In the genomic region with DNA sequence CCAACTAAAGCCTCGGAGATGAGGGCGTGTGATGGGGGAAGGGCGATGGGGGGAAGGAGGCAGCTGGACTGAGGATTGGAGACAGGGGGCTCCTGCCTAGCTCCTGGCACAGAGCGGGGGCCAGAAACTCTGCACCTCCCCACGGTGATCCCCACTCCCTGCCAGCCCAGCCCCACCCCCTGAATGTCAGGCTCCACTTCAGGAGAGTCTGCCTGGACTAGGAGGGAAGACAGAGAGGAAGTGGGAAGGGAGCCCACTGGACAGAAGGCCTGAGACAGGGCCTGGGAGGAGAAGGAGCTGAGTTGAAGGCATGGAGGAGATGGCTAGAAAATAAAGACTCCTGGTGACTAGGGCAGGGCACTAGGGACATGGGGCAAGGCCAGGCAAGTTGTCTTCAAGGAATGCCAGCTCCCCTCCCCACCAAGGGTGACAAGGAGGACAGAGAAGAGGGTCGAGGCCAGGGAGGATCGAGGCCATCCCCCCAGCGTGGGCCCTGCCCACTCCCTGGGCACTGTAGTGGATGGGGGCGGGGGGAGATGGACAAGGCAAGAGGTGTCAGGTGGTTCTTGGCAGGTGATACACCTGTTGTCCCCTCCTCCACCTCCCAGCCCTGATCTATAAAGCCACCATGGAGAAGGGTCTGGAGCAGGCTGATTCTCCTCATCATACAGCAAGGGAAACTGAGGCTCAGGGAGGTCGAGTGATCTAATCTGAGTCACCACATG, we compare ENCODE assay signal across 1 cellular context.
TF ChIP-seq lines count a peak whose summit lies in the region.

No MANE protein-coding gene starts in this region.

TF ChIP-seq in H1, 55 proteins besides CTCF, POLR2A, EP300 and RAD21:
- TF ChIP-seq SIN3A (conservative IDR thresholded peaks at IDR 0.05 in 1 of 2, IDR thresholded peaks at IDR 0.05 in 1 of 2; ENCODE audit: low read depth in 1 of 2, low read length in 2 of 2), result no peak
- TF ChIP-seq KDM1A (IDR thresholded peaks at IDR 0.05; ENCODE audit: borderline replicate concordance, low read length), result no peak
- no peak for TF ChIP-seq CBX5 (IDR thresholded peaks at IDR 0.05; ENCODE audit: low read depth, low read length)
- TF ChIP-seq JUN (IDR thresholded peaks at IDR 0.05; ENCODE audit: low read depth, low read length), result no peak
- no peak for TF ChIP-seq CBX8 (IDR thresholded peaks at IDR 0.05; ENCODE audit: borderline replicate concordance, low read depth, low read length)
- TF ChIP-seq, protein P1, sequence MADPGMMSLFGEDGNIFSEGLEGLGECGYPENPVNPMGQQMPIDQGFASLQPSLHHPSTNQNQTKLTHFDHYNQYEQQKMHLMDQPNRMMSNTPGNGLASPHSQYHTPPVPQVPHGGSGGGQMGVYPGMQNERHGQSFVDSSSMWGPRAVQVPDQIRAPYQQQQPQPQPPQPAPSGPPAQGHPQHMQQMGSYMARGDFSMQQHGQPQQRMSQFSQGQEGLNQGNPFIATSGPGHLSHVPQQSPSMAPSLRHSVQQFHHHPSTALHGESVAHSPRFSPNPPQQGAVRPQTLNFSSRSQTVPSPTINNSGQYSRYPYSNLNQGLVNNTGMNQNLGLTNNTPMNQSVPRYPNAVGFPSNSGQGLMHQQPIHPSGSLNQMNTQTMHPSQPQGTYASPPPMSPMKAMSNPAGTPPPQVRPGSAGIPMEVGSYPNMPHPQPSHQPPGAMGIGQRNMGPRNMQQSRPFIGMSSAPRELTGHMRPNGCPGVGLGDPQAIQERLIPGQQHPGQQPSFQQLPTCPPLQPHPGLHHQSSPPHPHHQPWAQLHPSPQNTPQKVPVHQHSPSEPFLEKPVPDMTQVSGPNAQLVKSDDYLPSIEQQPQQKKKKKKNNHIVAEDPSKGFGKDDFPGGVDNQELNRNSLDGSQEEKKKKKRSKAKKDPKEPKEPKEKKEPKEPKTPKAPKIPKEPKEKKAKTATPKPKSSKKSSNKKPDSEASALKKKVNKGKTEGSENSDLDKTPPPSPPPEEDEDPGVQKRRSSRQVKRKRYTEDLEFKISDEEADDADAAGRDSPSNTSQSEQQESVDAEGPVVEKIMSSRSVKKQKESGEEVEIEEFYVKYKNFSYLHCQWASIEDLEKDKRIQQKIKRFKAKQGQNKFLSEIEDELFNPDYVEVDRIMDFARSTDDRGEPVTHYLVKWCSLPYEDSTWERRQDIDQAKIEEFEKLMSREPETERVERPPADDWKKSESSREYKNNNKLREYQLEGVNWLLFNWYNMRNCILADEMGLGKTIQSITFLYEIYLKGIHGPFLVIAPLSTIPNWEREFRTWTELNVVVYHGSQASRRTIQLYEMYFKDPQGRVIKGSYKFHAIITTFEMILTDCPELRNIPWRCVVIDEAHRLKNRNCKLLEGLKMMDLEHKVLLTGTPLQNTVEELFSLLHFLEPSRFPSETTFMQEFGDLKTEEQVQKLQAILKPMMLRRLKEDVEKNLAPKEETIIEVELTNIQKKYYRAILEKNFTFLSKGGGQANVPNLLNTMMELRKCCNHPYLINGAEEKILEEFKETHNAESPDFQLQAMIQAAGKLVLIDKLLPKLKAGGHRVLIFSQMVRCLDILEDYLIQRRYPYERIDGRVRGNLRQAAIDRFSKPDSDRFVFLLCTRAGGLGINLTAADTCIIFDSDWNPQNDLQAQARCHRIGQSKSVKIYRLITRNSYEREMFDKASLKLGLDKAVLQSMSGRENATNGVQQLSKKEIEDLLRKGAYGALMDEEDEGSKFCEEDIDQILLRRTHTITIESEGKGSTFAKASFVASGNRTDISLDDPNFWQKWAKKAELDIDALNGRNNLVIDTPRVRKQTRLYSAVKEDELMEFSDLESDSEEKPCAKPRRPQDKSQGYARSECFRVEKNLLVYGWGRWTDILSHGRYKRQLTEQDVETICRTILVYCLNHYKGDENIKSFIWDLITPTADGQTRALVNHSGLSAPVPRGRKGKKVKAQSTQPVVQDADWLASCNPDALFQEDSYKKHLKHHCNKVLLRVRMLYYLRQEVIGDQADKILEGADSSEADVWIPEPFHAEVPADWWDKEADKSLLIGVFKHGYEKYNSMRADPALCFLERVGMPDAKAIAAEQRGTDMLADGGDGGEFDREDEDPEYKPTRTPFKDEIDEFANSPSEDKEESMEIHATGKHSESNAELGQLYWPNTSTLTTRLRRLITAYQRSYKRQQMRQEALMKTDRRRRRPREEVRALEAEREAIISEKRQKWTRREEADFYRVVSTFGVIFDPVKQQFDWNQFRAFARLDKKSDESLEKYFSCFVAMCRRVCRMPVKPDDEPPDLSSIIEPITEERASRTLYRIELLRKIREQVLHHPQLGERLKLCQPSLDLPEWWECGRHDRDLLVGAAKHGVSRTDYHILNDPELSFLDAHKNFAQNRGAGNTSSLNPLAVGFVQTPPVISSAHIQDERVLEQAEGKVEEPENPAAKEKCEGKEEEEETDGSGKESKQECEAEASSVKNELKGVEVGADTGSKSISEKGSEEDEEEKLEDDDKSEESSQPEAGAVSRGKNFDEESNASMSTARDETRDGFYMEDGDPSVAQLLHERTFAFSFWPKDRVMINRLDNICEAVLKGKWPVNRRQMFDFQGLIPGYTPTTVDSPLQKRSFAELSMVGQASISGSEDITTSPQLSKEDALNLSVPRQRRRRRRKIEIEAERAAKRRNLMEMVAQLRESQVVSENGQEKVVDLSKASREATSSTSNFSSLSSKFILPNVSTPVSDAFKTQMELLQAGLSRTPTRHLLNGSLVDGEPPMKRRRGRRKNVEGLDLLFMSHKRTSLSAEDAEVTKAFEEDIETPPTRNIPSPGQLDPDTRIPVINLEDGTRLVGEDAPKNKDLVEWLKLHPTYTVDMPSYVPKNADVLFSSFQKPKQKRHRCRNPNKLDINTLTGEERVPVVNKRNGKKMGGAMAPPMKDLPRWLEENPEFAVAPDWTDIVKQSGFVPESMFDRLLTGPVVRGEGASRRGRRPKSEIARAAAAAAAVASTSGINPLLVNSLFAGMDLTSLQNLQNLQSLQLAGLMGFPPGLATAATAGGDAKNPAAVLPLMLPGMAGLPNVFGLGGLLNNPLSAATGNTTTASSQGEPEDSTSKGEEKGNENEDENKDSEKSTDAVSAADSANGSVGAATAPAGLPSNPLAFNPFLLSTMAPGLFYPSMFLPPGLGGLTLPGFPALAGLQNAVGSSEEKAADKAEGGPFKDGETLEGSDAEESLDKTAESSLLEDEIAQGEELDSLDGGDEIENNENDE (IDR thresholded peaks at IDR 0.05; ENCODE audit: insufficient replicate concordance, low read length), result no peak
- TF ChIP-seq HDAC2 (IDR thresholded peaks at IDR 0.05; ENCODE audit: borderline replicate concordance in 1 of 2, low read depth in 2 of 2, low read length in 2 of 2), result no peak
- TF ChIP-seq, protein P2, sequence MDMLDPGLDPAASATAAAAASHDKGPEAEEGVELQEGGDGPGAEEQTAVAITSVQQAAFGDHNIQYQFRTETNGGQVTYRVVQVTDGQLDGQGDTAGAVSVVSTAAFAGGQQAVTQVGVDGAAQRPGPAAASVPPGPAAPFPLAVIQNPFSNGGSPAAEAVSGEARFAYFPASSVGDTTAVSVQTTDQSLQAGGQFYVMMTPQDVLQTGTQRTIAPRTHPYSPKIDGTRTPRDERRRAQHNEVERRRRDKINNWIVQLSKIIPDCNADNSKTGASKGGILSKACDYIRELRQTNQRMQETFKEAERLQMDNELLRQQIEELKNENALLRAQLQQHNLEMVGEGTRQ (IDR thresholded peaks at IDR 0.05; ENCODE audit: low read length), result no peak
- TF ChIP-seq TCF12 (IDR thresholded peaks at IDR 0.05; ENCODE audit: low read depth, low read length), result no peak
- TF ChIP-seq TAF1 (IDR thresholded peaks at IDR 0.05; ENCODE audit: low read depth, low read length), result no peak
- TF ChIP-seq ZNF274 (IDR thresholded peaks at IDR 0.05; ENCODE audit: borderline replicate concordance, extremely low read depth, low read length), result no peak
- TF ChIP-seq NANOG (IDR thresholded peaks at IDR 0.05; ENCODE audit: insufficient read depth, low read depth, low read length, poor library complexity, severe bottlenecking), result no peak
